Comparison of ENCODE assay signal across 8 cellular contexts in the genomic region with DNA sequence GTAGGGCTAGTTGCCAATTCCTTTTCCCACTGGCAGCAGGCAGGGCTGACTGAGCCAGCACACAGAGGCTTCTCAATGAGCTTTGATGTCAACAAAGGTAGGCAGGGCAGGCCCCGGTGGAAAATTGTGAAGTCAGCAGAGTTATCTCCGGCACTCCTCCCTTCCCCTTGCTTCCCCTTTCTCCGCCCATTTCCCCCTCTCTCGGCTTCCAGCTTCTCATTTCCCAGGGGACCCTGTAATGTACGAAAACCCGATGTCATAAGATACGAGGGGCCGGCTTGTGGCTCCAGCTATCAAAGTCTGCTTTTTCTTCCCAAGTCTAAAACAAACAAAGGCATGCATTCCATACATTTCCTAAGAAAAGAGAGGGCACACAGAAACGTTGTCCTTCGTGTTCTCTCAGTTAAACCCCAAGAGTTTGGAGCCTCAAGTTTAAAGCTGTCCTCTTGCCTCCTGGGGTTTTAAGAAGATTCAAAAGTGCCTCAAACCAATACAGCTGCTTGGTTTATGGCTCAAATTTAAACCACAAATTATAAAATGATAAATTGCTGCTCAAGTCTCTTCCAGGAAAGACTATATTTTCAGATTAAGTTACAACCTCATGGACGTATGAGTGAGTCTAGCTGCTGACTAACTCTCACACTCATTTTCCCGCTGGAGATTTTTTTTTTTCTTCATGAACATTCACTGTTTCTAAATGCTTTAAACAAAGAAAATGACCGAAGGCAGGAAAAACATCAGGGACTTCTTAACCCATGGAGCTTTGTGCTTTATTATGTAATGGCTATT. TPM values are rescaled to one million over a fixed set of nuclear protein-coding genes. Genes with fewer than 3 reads are reported as not detected.
DNase-seq lines count a peak whose midpoint lies in the region; ATAC-seq, FAIRE-seq and TF ChIP-seq lines count a peak whose summit lies in the region.

No MANE protein-coding gene starts in this region.

- H3K36me3 ChIP-seq in IMR-90 (ENCODE audit: control insufficient read depth, insufficient read depth, low read length) (no peaks in the 10 kb centered on the region), skeletal muscle tissue (ENCODE audit: control insufficient read depth in 3 of 3, insufficient read depth in 3 of 3, low read length in 3 of 3) (no peaks in the 10 kb centered on the region)

- no peak for FAIRE-seq in frontal cortex (lab: Jason Lieb, UNC)

- H4K8ac ChIP-seq in IMR-90 (ENCODE audit: low read depth in 2 of 2, low read length in 2 of 2), result peak overlapping the region; percentile 79 to 92

- H3K14ac ChIP-seq in IMR-90 (replicated peaks; ENCODE audit: low read depth, low read length), result peak overlapping the region; percentile 78

- no peaks in the 10 kb centered on the region for H3K9me3 Mint-ChIP-seq in brain

- no peak for TF ChIP-seq CTCF in IMR-90 (conservative IDR thresholded peaks at IDR 0.05; ENCODE audit: low read depth, low read length)
- TF ChIP-seq CTCF in brain (conservative IDR thresholded peaks at IDR 0.05), result no peak

- H3K27me3 ChIP-seq in IMR-90 (ENCODE audit: control insufficient read depth, insufficient read depth, low read length) (no peaks in the 10 kb centered on the region), skeletal muscle tissue (ENCODE audit: control insufficient read depth in 3 of 3, insufficient read depth in 3 of 3, low read length in 3 of 3) (no peaks in the 10 kb centered on the region)

- H2AK9ac ChIP-seq in IMR-90 (replicated peaks; ENCODE audit: low read depth, low read length, poor library complexity), result peak overlapping the region; percentile 66

- peak overlapping the region; percentile 46 for H4K5ac ChIP-seq in IMR-90 (ENCODE audit: low read depth, low read length)

- intact Hi-C loops in IMR-90 (cut with micrococcal nuclease), result loop anchor here (2.0 kb wide), 1 partner anchor 29 kb away; no protein-coding TSS in a partner anchor

- TF ChIP-seq RAD21 in IMR-90 (IDR thresholded peaks at IDR 0.05; ENCODE audit: low read length), result no peak

- peak overlapping the region; percentile 80 for H2AFZ ChIP-seq in IMR-90 (replicated peaks; ENCODE audit: low read length, poor library complexity)

- peak overlapping the region in 4 of 5 experiments; percentile 68 to 95 (median 87) for H3K27ac Mint-ChIP-seq in brain

- peak overlapping the region; percentile 76 for H3K23ac ChIP-seq in IMR-90 (ENCODE audit: low read depth, low read length)

- CTCF ChIA-PET in IMR-90 (lab: Yijun Ruan, JAX), result interaction anchor here (0.6 to 1.5 kb wide), 7 partner anchors 13 to 1329 kb away, joined by 3 to 5 read pairs (median 4); no protein-coding TSS in a partner anchor

- WGBS in IMR-90 (ENCODE audit: extremely low coverage in 2 of 2, insufficient read length in 1 of 2), 2 experiments, result 0% methylated on average over 7 of the region's 13 CpGs; no CpG with 5 or more reads in 1 of the 2 experiments

- H4K91ac ChIP-seq in IMR-90 (ENCODE audit: insufficient read depth, low read depth, low read length), result peak overlapping the region; percentile 92

- peak overlapping the region; percentile 82 for H3K56ac ChIP-seq in IMR-90 (ENCODE audit: extremely low read depth, insufficient read depth, low read length)

- H3K9me3 ChIP-seq in IMR-90 (ENCODE audit: control insufficient read depth, insufficient read depth, low read length) (peaks cover 3% of the 10 kb centered on the region; the same call in 1 of the 2 replicates), skeletal muscle tissue (ENCODE audit: control insufficient read depth in 3 of 3, low read length in 3 of 3) (no peaks in the 10 kb centered on the region)

- no peaks in the 10 kb centered on the region for H3K79me1 ChIP-seq in IMR-90 (ENCODE audit: low read depth in 1 of 2, low read length in 2 of 2)

- 0 out of 2 replicates have a peak overlapping the region, but pooled peaks have one; percentile 52 for H2AK5ac ChIP-seq in IMR-90 (ENCODE audit: low read depth, low read length)

- H3K9me1 ChIP-seq in IMR-90 (ENCODE audit: insufficient read depth, low read length), result peaks cover 13% of the 10 kb centered on the region

- H2BK120ac ChIP-seq in IMR-90 (ENCODE audit: low read depth, low read length), result peak overlapping the region; percentile 91

- ATAC-seq in IMR-90 (ENCODE audit: low read depth), result peak; percentile 69

- H3K4me3 ChIP-seq in IMR-90 (ENCODE audit: insufficient read depth, low read depth, low read length), result peak overlapping the region; percentile 28
- H3K4me3 ChIP-seq in skeletal muscle tissue (ENCODE audit: low read length in 3 of 3), result peak overlapping the region; percentile 22 to 59 (median 45)

- H3K18ac ChIP-seq in IMR-90 (ENCODE audit: low read depth, low read length), result peak overlapping the region; percentile 74

- H3K4me1 Mint-ChIP-seq in brain, result peaks cover 50% of the 10 kb centered on the region

- in situ Hi-C loops in IMR-90 (cut with MboI; ENCODE audit: low sequenced_read_pairs), result no loop called here

- H4K20me1 ChIP-seq in IMR-90 (ENCODE audit: insufficient read depth, low read length), result no peaks in the 10 kb centered on the region

- H2BK5ac ChIP-seq in IMR-90 (ENCODE audit: low read depth, low read length, poor library complexity, severe bottlenecking), result peak overlapping the region; percentile 89

- POLR2A ChIA-PET in IMR-90 (lab: Charles Lee; ENCODE audit: unreplicated experiment), result no interaction called here

- dilution Hi-C loops in IMR-90 (cut with HindIII; ENCODE audit: low sequenced_read_pairs, unreplicated experiment), result no loop called here

- H3K9ac ChIP-seq in IMR-90 (ENCODE audit: low read depth, low read length) (peak overlapping the region; percentile 64), skeletal muscle tissue (ENCODE audit: low read depth in 1 of 3, low read length in 3 of 3) (peak overlapping the region; percentile 20 to 77 (median 59))

- H3K27ac ChIP-seq in IMR-90 (ENCODE audit: insufficient read depth, low read length) (peak overlapping the region; percentile 89), skeletal muscle tissue (ENCODE audit: low read depth, low read length) (peak overlapping the region; percentile 83)

- TF ChIP-seq POLR2A in IMR-90 (IDR thresholded peaks at IDR 0.05; ENCODE audit: low read depth, low read length), result no peak

- peak overlapping the region; percentile 76 for H2BK20ac ChIP-seq in IMR-90 (ENCODE audit: low read depth, low read length)

- H2BK15ac ChIP-seq in IMR-90 (ENCODE audit: low read depth, low read length), result peak overlapping the region; percentile 57; the same call in 2 of the 3 replicates

- H3K4me1 ChIP-seq in IMR-90 (ENCODE audit: control insufficient read depth, insufficient read depth, low read length), result peaks cover 25% of the 10 kb centered on the region
- peaks cover 21 to 31% (median 30%) of the 10 kb centered on the region in 3 donors for H3K4me1 ChIP-seq in skeletal muscle tissue (ENCODE audit: control insufficient read depth in 3 of 3, insufficient read depth in 3 of 3, low read length in 3 of 3)

- H3K36me3 Mint-ChIP-seq in brain, result no peaks in the 10 kb centered on the region

- H3K4me3 Mint-ChIP-seq in brain, result peak overlapping the region; percentile 27 to 77 (median 74)

- peak overlapping the region; percentile 77 for H3K4me2 ChIP-seq in IMR-90 (ENCODE audit: low read depth, low read length)

- H3K4ac ChIP-seq in IMR-90 (ENCODE audit: low read depth, low read length), result peak overlapping the region; percentile 92

- DNase-seq in CD1c-positive myeloid dendritic cell (ENCODE audit: extremely low spot score), result peak; percentile 57
- peak; percentile 93 for DNase-seq in IMR-90
- peak; percentile 48 for DNase-seq in RPMI8226
- DNase-seq in iPS-NIHi7 (ENCODE audit: extremely low spot score), result peak; percentile 63
- no peak for DNase-seq in cortex of kidney (lab: John Stamatoyannopoulos, UW)
- no peak for DNase-seq in frontal cortex (ENCODE audit: low spot score in 2 of 2)

- H3K27me3 Mint-ChIP-seq in brain, result no peaks in the 10 kb centered on the region

- BruUV-seq in IMR-90 (replicated peaks; lab: Mats Ljungman, UMichigan), result no TSS peak

TF ChIP-seq in IMR-90, 13 proteins besides CTCF, POLR2A, EP300 and RAD21:
- no peak for TF ChIP-seq CEBPB (IDR thresholded peaks at IDR 0.05; ENCODE audit: low read depth, low read length)
- TF ChIP-seq RFX5 (IDR thresholded peaks at IDR 0.05; ENCODE audit: low read depth, low read length), result no peak
- TF ChIP-seq ELK1 (IDR thresholded peaks at IDR 0.05; ENCODE audit: borderline replicate concordance, low read depth, low read length), result no peak
- no peak for TF ChIP-seq MXI1 (IDR thresholded peaks at IDR 0.05; ENCODE audit: borderline replicate concordance, low read depth, low read length)
- no peak for TF ChIP-seq SMC3 (IDR thresholded peaks at IDR 0.05; ENCODE audit: low read depth, low read length)
- no peak for TF ChIP-seq BHLHE40 (IDR thresholded peaks at IDR 0.05; ENCODE audit: low read depth, low read length)
- TF ChIP-seq CHD1 (IDR thresholded peaks at IDR 0.05; ENCODE audit: low read depth, low read length), result no peak
- peak; percentile 79 for TF ChIP-seq MAFK (IDR thresholded peaks at IDR 0.05; ENCODE audit: low read depth, low read length)
- peak; percentile 45; the same call in 1 of the 2 replicates for TF ChIP-seq FOS (IDR thresholded peaks at IDR 0.05; ENCODE audit: low read depth, low read length)
- TF ChIP-seq MAZ (IDR thresholded peaks at IDR 0.05; ENCODE audit: borderline replicate concordance, low read depth, low read length), result no peak
- TF ChIP-seq NFE2L2 (IDR thresholded peaks at IDR 0.05; ENCODE audit: low read depth, low read length), result no peak

RNA-seq across cellular contexts. Expression of gene EML4, which starts 27.3 kb away (rescaled TPM):
- total RNA-seq in IMR-90 (2012; rRNA removed) (73.7 and 85.8 TPM in 2 replicates), skeletal muscle tissue (32.9 TPM), frontal cortex (33.8 TPM)
- polyA plus RNA-seq in IMR-90 (2012; rRNA removed) (24.8 and 29.7 TPM in 2 replicates), brain (ENCODE audit: insufficient read depth, low read depth, low replicate concordance) (10.7 TPM)
- 6.9 and 14.5 TPM in 2 replicates for polyA plus RNA-seq in IMR-90 (2012; cell fraction: cytosol; rRNA removed)
- polyA plus RNA-seq in IMR-90 (2012; cell fraction: nucleus; rRNA removed; ENCODE audit: low replicate concordance), result 24.1 and 88.2 TPM in 2 replicates

Comparison
In these comparisons a context has a peak if more than half of its experiments do, and no peak if none do; other contexts are left out.
1. DNase-seq: peak in CD1c-positive myeloid dendritic cell (single experiment), IMR-90 (single experiment), RPMI8226 (single experiment) and iPS-NIHi7 (single experiment); none in cortex of kidney (single experiment) and frontal cortex (0 of 2).